16 cellular contexts compared by ENCODE assay signal in the genomic region with DNA sequence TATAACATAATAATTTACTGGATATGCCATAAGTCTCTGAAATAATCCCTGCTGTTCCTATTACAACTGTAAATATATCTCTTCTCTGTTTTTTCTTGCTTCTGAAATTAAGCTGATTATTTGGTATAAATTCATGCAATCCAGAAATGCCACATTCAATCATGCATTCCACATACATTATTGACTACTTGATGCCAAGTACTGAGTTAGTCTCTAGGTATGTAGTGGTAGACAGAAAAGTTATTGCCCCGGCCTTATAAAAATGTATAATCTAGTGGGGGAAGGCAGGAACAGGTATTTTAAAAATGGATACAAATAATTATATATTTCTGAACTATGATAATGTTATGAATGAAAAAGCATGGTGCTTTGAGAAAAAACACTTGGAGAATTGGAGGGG.
DNase-seq lines count a peak whose midpoint lies in the region; ATAC-seq, FAIRE-seq and TF ChIP-seq lines count a peak whose summit lies in the region.
"Had no signal": no experiment of that assay in that cellular context is flagged by ENCODE, and none has a peak within 500 bp of the region (broad histone marks: within the 10 kb centered on the region; RNA-seq: fewer than 3 reads in every experiment).

No MANE protein-coding gene starts in this region.

- DNase-seq in EH (ENCODE audit: low read depth) (peak; percentile 47), RWPE1 (ENCODE audit: low spot score) (peak; percentile 46), endothelial cell of umbilical vein (ENCODE audit: low read depth, low spot score) (no peak), retinal pigment epithelial cell (ENCODE audit: low read depth) (peak; percentile 76), medulla oblongata (ENCODE audit: extremely low spot score) (no peak), NCI-H146 treated with DMSO at 0.1 percent for 48 hours (lab: John Stamatoyannopoulos, UW; ENCODE audit: unreplicated experiment) (no peak), dorsolateral prefrontal cortex (no peak)
- DNase-seq: NCI-H1436; NCI-H82; stimulated activated CD4-positive, alpha-beta T cell treated with anti-CD3 and anti-CD28 coated beads, Interleukin-4, amount 100 ng/mL, for 4 hours; stimulated activated naive CD4-positive, alpha-beta T cell treated with Interleukin-2 at 50 U/mL for 16 hours; WERI-Rb-1 had no signal

- H3K9me1 ChIP-seq in endothelial cell of umbilical vein (replicated peaks; ENCODE audit: control insufficient read depth, extremely low read depth, insufficient read depth, low read length): no peaks in the 10 kb centered on the region

- peaks cover 63% of the 10 kb centered on the region for H3K4me1 ChIP-seq in endothelial cell of umbilical vein (ENCODE audit: control insufficient read depth, extremely low read depth, insufficient read depth, low read length)

- ATAC-seq in GM21576 (IDR thresholded peaks at IDR 0.05; ENCODE audit: unreplicated experiment): no peak

- no peaks in the 10 kb centered on the region for H3K36me3 ChIP-seq in endothelial cell of umbilical vein (ENCODE audit: control insufficient read depth in 2 of 2, extremely low read depth in 1 of 2, insufficient read depth in 2 of 2, low read length in 2 of 2)
- H3K36me3 ChIP-seq: gastroesophageal sphincter, WERI-Rb-1 had no signal

- FAIRE-seq in endothelial cell of umbilical vein (lab: Jason Lieb, UNC): no peak
- FAIRE-seq: islet of Langerhans had no signal

- intact Hi-C loops in endothelial cell of umbilical vein (cut with micrococcal nuclease): loop anchor here (1.0 kb wide), 7 partner anchors 8 to 237 kb away; no protein-coding TSS in a partner anchor
- intact Hi-C loops in dorsolateral prefrontal cortex (cut with DNase I): no loop called here

- H3K27me3 ChIP-seq in endothelial cell of umbilical vein (ENCODE audit: control insufficient read depth in 2 of 2, insufficient read depth in 2 of 2, low read length in 2 of 2) (no peaks in the 10 kb centered on the region), dorsolateral prefrontal cortex (peaks cover 0 to 3% (median 0%) of the 10 kb centered on the region in 45 donors)
- H3K27me3 ChIP-seq: gastroesophageal sphincter had no signal

- POLR2A ChIA-PET in RWPE1 (lab: Yijun Ruan, JAX; ENCODE audit: low non-redundant PET): no interaction called here
- POLR2A ChIA-PET in endothelial cell of umbilical vein (lab: Charles Lee): interaction anchor here (1.7 kb wide), 1 partner anchor 236 kb away, joined by 6 read pairs; no protein-coding TSS in a partner anchor

- no peak overlapping the region; the same call in 1 of the 2 replicates for H3K27ac ChIP-seq in RWPE1
- peak overlapping the region; percentile 97 for H3K27ac ChIP-seq in endothelial cell of umbilical vein (ENCODE audit: insufficient read depth, low read depth, low read length)
- no peak overlapping the region for H3K27ac ChIP-seq in dorsolateral prefrontal cortex
- H3K27ac ChIP-seq: C4-2B, WERI-Rb-1 had no signal

- no peaks in the 10 kb centered on the region for H4K20me1 ChIP-seq in endothelial cell of umbilical vein (replicated peaks; ENCODE audit: control insufficient read depth, extremely low read depth, insufficient read depth, low read length)

- no peaks in the 10 kb centered on the region for H3K79me2 ChIP-seq in endothelial cell of umbilical vein (ENCODE audit: control insufficient read depth, insufficient read depth, low read length)

- dilution Hi-C loops in endothelial cell of umbilical vein (cut with MboI; ENCODE audit: extremely low pct_ligation_motif_present, low sequenced_read_pairs): no loop called here

- no peaks in the 10 kb centered on the region for H3K9me3 ChIP-seq in endothelial cell of umbilical vein (replicated peaks; ENCODE audit: control insufficient read depth, insufficient read depth, low read length)
- H3K9me3 ChIP-seq: gastroesophageal sphincter had no signal

- CTCF ChIA-PET in RWPE1 (lab: Yijun Ruan, JAX): interaction anchor here (0.7 kb wide), 1 partner anchor 1832 kb away, joined by 6 read pairs; no protein-coding TSS in a partner anchor
- CTCF ChIA-PET in endothelial cell of umbilical vein (lab: Charles Lee): interaction anchor here (0.6 to 3.9 kb wide), 8 partner anchors 8 to 269 kb away, joined by 3 to 20 read pairs (median 4); no protein-coding TSS in a partner anchor

- TSS peak; percentile 77 for BruUV-seq in endothelial cell of umbilical vein (replicated peaks; lab: Mats Ljungman, UMichigan)

- TF ChIP-seq CTCF in RWPE1 (conservative IDR thresholded peaks at IDR 0.05; ENCODE audit: low read depth): no peak
- TF ChIP-seq CTCF in endothelial cell of umbilical vein (IDR thresholded peaks at IDR 0.05; ENCODE audit: extremely low read depth in 1 of 2, insufficient read depth in 1 of 2, low read depth in 1 of 2, low read length in 2 of 2): no peak
- TF ChIP-seq CTCF in retinal pigment epithelial cell (conservative IDR thresholded peaks at IDR 0.05; ENCODE audit: low read depth, low read length): no peak
- TF ChIP-seq CTCF in dorsolateral prefrontal cortex (IDR thresholded peaks at IDR 0.05 in 54 of 56, conservative IDR thresholded peaks at IDR 0.05 in 2 of 56; ENCODE audit: low read depth in 1 of 56, partially characterized antibody in 56 of 56): no peak

- H3K4me3 ChIP-seq in endothelial cell of umbilical vein (replicated peaks in 1 of 3; ENCODE audit: insufficient read depth in 1 of 3, low read depth in 1 of 3, low read length in 3 of 3): peak overlapping the region in 1 of 3 experiments; percentile 26
- no peak overlapping the region for H3K4me3 ChIP-seq in retinal pigment epithelial cell (ENCODE audit: low read length)
- no peak overlapping the region for H3K4me3 ChIP-seq in dorsolateral prefrontal cortex
- H3K4me3 ChIP-seq: gastroesophageal sphincter had no signal

- TF ChIP-seq POLR2A in endothelial cell of umbilical vein (IDR thresholded peaks at IDR 0.05; ENCODE audit: low read depth, low read length): no peak

- peak overlapping the region; percentile 86 for H3K9ac ChIP-seq in endothelial cell of umbilical vein (replicated peaks; ENCODE audit: extremely low read depth, insufficient read depth, low read length)

- no peak overlapping the region for H2AFZ ChIP-seq in endothelial cell of umbilical vein (ENCODE audit: low read depth, low read length)

- peak overlapping the region; percentile 89 for H3K4me2 ChIP-seq in endothelial cell of umbilical vein (ENCODE audit: insufficient read depth, low read length)

TF ChIP-seq in endothelial cell of umbilical vein, 7 proteins besides CTCF, POLR2A, EP300 and RAD21:
- TF ChIP-seq EZH2 (IDR thresholded peaks at IDR 0.05; ENCODE audit: borderline replicate concordance, low read depth, low read length, severe bottlenecking) (no peak), JUN (IDR thresholded peaks at IDR 0.05; ENCODE audit: borderline replicate concordance, insufficient read depth, insufficient read length, low read depth) (no peak), GATA2 (IDR thresholded peaks at IDR 0.05; ENCODE audit: insufficient read depth, insufficient read length, low read depth, low read length) (no peak), POLR2AphosphoS5 (IDR thresholded peaks at IDR 0.05; ENCODE audit: insufficient read depth, low read depth, low read length) (no peak)
- TF ChIP-seq, protein P1, sequence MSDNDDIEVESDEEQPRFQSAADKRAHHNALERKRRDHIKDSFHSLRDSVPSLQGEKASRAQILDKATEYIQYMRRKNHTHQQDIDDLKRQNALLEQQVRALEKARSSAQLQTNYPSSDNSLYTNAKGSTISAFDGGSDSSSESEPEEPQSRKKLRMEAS (IDR thresholded peaks at IDR 0.05; ENCODE audit: insufficient read depth, insufficient read length): no peak

Comparison
In these comparisons a context has a peak if more than half of its experiments do, and no peak if none do; other contexts are left out.
1. DNase-seq: peak in EH (single experiment), RWPE1 (single experiment) and retinal pigment epithelial cell (single experiment); none in endothelial cell of umbilical vein (single experiment), medulla oblongata (single experiment), NCI-H146 treated with DMSO at 0.1 percent for 48 hours (single experiment) and dorsolateral prefrontal cortex (0 of 10).